ENCODE assay signal across 16 cellular contexts in genomic region chr1:24257373-24257772, GRCh38.
DNase-seq lines count a peak whose midpoint lies in the region; ATAC-seq, FAIRE-seq and TF ChIP-seq lines count a peak whose summit lies in the region.
"Had no signal": no experiment of that assay in that cellular context is flagged by ENCODE, and none has a peak within 500 bp of the region (broad histone marks: within the 10 kb centered on the region; RNA-seq: fewer than 3 reads in every experiment).

No MANE protein-coding gene starts in this region.

- no peak for TF ChIP-seq EP300 in GM12878 (IDR thresholded peaks at IDR 0.05; ENCODE audit: borderline replicate concordance in 1 of 2, control insufficient read depth in 1 of 2, low read depth in 2 of 2, low read length in 2 of 2)

- 29% methylated on average over 2 of the region's 2 CpGs for WGBS in GM12878 (ENCODE audit: insufficient coverage, insufficient replicate concordance, low lambda C conversion rate, missing lambda C conversion rate)

- DNase-seq in ACHN (peak; percentile 32), GM12878 (ENCODE audit: low read depth, low spot score) (no peak), renal cortical epithelial cell (ENCODE audit: low read depth) (peak; percentile 89), NCI-H1092 (lab: John Stamatoyannopoulos, UW) (no peak)
- no peak for DNase-seq in activated naive CD4-positive, alpha-beta T cell treated with anti-CD3 and anti-CD28 coated beads, Interleukin-2, amount 50 U/mL, for 16 hours
- DNase-seq: 8988T; C1 segment of cervical spinal cord; CD4-positive, alpha-beta T cell; DMS79; GOT3; H9 had no signal

- intact Hi-C loops in GM12878 (cut with micrococcal nuclease; ENCODE audit: unreplicated experiment), result no loop called here

- H3K27ac ChIP-seq in GM12878 (ENCODE audit: control insufficient read depth, insufficient read depth), result no peak overlapping the region

- FAIRE-seq in GM12878 (lab: Jason Lieb, UNC), result peak; percentile 71
- FAIRE-seq: GM12891, HepG2, HTR-8/SVneo had no signal

- H3K79me2 ChIP-seq in GM12878 (ENCODE audit: control insufficient read depth, insufficient read depth, low read length), result no peaks in the 10 kb centered on the region

- H3K9me3 ChIP-seq in GM12878 (replicated peaks; ENCODE audit: control insufficient read depth, insufficient read depth, low read length), result no peaks in the 10 kb centered on the region

- POLR2A ChIA-PET in GM12878 (lab: Charles Lee), result interaction anchor here (0.6 kb wide), 1 partner anchor 181 kb away, joined by 3 read pairs; no protein-coding TSS in a partner anchor

- SMC1A ChIA-PET in GM12878 (lab: Charles Lee; ENCODE audit: uncharacterized antibody, unreplicated experiment), result no interaction called here

- no peaks in the 10 kb centered on the region for H4K20me1 ChIP-seq in GM12878 (ENCODE audit: control insufficient read depth, insufficient read depth)

- RAD21 ChIA-PET in GM12878 (lab: Charles Lee; ENCODE audit: unreplicated experiment), result no interaction called here

- no peak overlapping the region for H3K4me2 ChIP-seq in GM12878 (ENCODE audit: control insufficient read depth, insufficient read depth)

- no peak for ATAC-seq in GM12878
- ATAC-seq in esophagus mucosa, result peak; percentile 13
- no peak for ATAC-seq in GM18907 (IDR thresholded peaks at IDR 0.05; ENCODE audit: unreplicated experiment)
- ATAC-seq: HepG2 had no signal

- H2AFZ ChIP-seq in GM12878 (ENCODE audit: control insufficient read depth, low read depth, low read length), result no peak overlapping the region

- CTCF ChIA-PET in GM12878 (lab: Yijun Ruan, JAX), result no interaction called here

- no peaks in the 10 kb centered on the region; a peak in 1 of 4 replicates for H3K36me3 ChIP-seq in GM12878 (ENCODE audit: control insufficient read depth in 2 of 2, insufficient read depth in 2 of 2, low read length in 1 of 2)

- no peak for TF ChIP-seq CTCF in GM12878 (IDR thresholded peaks at IDR 0.05 in 2 of 3, conservative IDR thresholded peaks at IDR 0.05 in 1 of 3; ENCODE audit: control insufficient read depth in 2 of 3, extremely low read depth in 1 of 3, insufficient read depth in 1 of 3, low read depth in 3 of 3, low read length in 3 of 3)

- H3K4me3 ChIP-seq in GM12878, result no peak overlapping the region

- no TSS peak for BruUV-seq in GM12878 (replicated peaks; lab: Mats Ljungman, UMichigan)

- H3K9ac ChIP-seq in GM12878 (ENCODE audit: control insufficient read depth, insufficient read depth, low read length), result no peak overlapping the region

- no peak for TF ChIP-seq RAD21 in GM12878 (IDR thresholded peaks at IDR 0.05; ENCODE audit: insufficient read depth, low read depth, low read length)

- TF ChIP-seq POLR2A in GM12878 (IDR thresholded peaks at IDR 0.05; ENCODE audit: low read depth, low read length), result no peak

- in situ Hi-C loops in ACHN (cut with HindIII; ENCODE audit: low pct_ligation_motif_present, low pct_unique_long_range_greater_than_20kb, low sequenced_read_pairs) (no loop called here), GM12878 (cut with MboI) (no loop called here)

- no peaks in the 10 kb centered on the region for H3K4me1 ChIP-seq in GM12878 (ENCODE audit: control insufficient read depth, insufficient read depth, low read length)

- H3K27me3 ChIP-seq in GM12878 (replicated peaks in 1 of 2; ENCODE audit: control insufficient read depth in 2 of 2, insufficient read depth in 2 of 2, low read length in 1 of 2), result peaks cover 0 to 1% of the 10 kb centered on the region in 2 experiments; a peak in 2 of 4 replicates

TF ChIP-seq in GM12878, 131 proteins besides CTCF, POLR2A, EP300 and RAD21:
- no peak for TF ChIP-seq RUNX3 (IDR thresholded peaks at IDR 0.05; ENCODE audit: low read length)
- TF ChIP-seq ZNF207 (IDR thresholded peaks at IDR 0.05; ENCODE audit: borderline replicate concordance), result no peak
- no peak for TF ChIP-seq BACH1 (IDR thresholded peaks at IDR 0.05; ENCODE audit: borderline replicate concordance)
TF ChIP-seq in GM12878: peak in this region for 0.

Comparison
In these comparisons a context has a peak if more than half of its experiments do, and no peak if none do; other contexts are left out.
1. DNase-seq: peak in ACHN (single experiment) and renal cortical epithelial cell (single experiment); none in GM12878 (single experiment), NCI-H1092 (single experiment) and activated naive CD4-positive, alpha-beta T cell treated with anti-CD3 and anti-CD28 coated beads, Interleukin-2, amount 50 U/mL, for 16 hours (single experiment).